1 cellular context compared by ENCODE assay signal in the genomic region with DNA sequence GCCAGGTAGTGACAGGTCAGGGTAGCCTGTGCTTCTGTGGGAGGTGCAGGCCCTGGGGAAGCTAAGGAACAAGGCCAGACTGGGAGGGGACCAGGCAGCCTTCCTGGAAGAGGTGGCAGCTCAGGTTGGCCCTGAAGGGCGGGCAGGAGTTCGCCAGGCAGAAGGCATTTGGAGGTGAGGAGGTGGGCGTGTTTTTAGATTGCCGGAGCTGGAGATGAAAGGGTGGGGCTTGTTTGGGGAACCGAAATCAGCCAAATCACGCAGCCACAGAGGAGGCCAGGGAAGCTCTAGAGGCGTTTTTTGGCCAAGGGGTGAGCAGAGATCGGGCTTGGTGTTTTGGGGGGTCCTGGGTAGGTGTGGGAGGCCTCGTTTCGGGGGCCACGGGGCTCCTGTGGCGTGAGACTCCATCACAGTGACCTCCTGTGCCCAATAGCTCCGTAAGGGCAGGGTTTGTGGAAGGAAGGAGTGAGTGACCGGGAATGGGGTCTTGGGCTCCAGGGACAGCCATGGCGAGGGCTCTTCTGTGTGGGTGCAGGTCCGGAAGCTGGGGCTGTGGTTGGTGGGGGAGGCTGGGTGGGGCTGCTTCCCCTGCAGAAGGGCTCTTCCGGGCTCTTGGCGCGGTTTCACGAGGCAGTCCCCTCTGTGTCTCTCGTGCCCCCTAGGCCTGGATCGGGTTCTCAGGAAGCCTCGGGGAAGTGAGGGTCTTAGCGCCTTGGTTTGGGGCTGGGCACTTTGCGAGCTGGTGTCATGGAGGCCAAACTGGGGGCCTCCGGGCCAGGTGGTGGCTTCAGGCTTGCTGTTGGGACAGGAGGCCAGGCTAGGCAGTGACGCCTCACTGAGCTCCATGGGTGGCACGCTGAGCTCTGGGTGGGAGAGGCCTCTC.
TF ChIP-seq lines count a peak whose summit lies in the region.

No MANE protein-coding gene starts in this region.

TF ChIP-seq in GM12878, 131 proteins besides CTCF, POLR2A, EP300 and RAD21 (continued from another document and continues in another):
- TF ChIP-seq ESRRA (IDR thresholded peaks at IDR 0.05; ENCODE audit: low read length): 0 out of 2 replicates have a peak, but pooled peaks have one; percentile 23
- TF ChIP-seq SPI1 (IDR thresholded peaks at IDR 0.05; ENCODE audit: borderline replicate concordance, insufficient read depth, low read depth, low read length): peak; percentile 91
- TF ChIP-seq MYC (IDR thresholded peaks at IDR 0.05; ENCODE audit: insufficient read depth, insufficient read length, insufficient replicate concordance, low read length, severe bottlenecking): peak; percentile 64
- peak; percentile 62; the same call in 1 of the 2 replicates for TF ChIP-seq IRF4 (IDR thresholded peaks at IDR 0.05; ENCODE audit: low read depth, low read length)
- TF ChIP-seq MEF2B (IDR thresholded peaks at IDR 0.05; ENCODE audit: partially characterized antibody, poor library complexity, severe bottlenecking): peak; percentile 35
- TF ChIP-seq TCF3 (IDR thresholded peaks at IDR 0.05; ENCODE audit: borderline replicate concordance, insufficient read depth, low read depth, low read length): no peak
- TF ChIP-seq ZNF274 (IDR thresholded peaks at IDR 0.05; ENCODE audit: insufficient read depth, insufficient read length): no peak
- no peak for TF ChIP-seq YY1 (IDR thresholded peaks at IDR 0.05; ENCODE audit: low read depth, low read length)
- TF ChIP-seq SP1 (IDR thresholded peaks at IDR 0.05; ENCODE audit: low read depth, low read length): peak; percentile 46
- TF ChIP-seq NFXL1 (IDR thresholded peaks at IDR 0.05; ENCODE audit: borderline replicate concordance): no peak
- TF ChIP-seq EZH2 (IDR thresholded peaks at IDR 0.05; ENCODE audit: borderline replicate concordance, control insufficient read depth, low read depth, low read length): no peak
- TF ChIP-seq PAX5 (IDR thresholded peaks at IDR 0.05; ENCODE audit: borderline replicate concordance, low read depth, low read length): 0 out of 2 replicates have a peak, but pooled peaks have one; percentile 42
- TF ChIP-seq, protein P1, sequence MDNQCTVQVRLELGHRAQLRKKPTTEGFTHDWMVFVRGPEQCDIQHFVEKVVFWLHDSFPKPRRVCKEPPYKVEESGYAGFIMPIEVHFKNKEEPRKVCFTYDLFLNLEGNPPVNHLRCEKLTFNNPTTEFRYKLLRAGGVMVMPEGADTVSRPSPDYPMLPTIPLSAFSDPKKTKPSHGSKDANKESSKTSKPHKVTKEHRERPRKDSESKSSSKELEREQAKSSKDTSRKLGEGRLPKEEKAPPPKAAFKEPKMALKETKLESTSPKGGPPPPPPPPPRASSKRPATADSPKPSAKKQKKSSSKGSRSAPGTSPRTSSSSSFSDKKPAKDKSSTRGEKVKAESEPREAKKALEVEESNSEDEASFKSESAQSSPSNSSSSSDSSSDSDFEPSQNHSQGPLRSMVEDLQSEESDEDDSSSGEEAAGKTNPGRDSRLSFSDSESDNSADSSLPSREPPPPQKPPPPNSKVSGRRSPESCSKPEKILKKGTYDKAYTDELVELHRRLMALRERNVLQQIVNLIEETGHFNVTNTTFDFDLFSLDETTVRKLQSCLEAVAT (IDR thresholded peaks at IDR 0.05): peak; percentile 54; the same call in 1 of the 2 replicates
- TF ChIP-seq CHD2 (IDR thresholded peaks at IDR 0.05; ENCODE audit: borderline replicate concordance, low read depth, low read length): peak; percentile 46; the same call in 1 of the 2 replicates
- TF ChIP-seq FOXK2 (IDR thresholded peaks at IDR 0.05): no peak
- no peak for TF ChIP-seq FOS (IDR thresholded peaks at IDR 0.05; ENCODE audit: borderline replicate concordance, extremely low read depth, insufficient read length)
- no peak for TF ChIP-seq HSF1 (IDR thresholded peaks at IDR 0.05; ENCODE audit: low read depth, low read length)
- TF ChIP-seq, protein P2, sequence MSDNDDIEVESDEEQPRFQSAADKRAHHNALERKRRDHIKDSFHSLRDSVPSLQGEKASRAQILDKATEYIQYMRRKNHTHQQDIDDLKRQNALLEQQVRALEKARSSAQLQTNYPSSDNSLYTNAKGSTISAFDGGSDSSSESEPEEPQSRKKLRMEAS (IDR thresholded peaks at IDR 0.05; ENCODE audit: low read depth, low read length): no peak
- TF ChIP-seq PRDM15 (CRISPR knock-in tag; IDR thresholded peaks at IDR 0.05): no peak
- TF ChIP-seq CEBPB (IDR thresholded peaks at IDR 0.05; ENCODE audit: borderline replicate concordance in 1 of 2, low read depth in 2 of 2, low read length in 2 of 2): no peak
- TF ChIP-seq ZNF687 (IDR thresholded peaks at IDR 0.05): peak; percentile 63
- no peak; the same call in none of the 2 replicates for TF ChIP-seq PKNOX1 (IDR thresholded peaks at IDR 0.05)
- no peak for TF ChIP-seq ZNF207 (IDR thresholded peaks at IDR 0.05; ENCODE audit: borderline replicate concordance)
- TF ChIP-seq CBX5 (IDR thresholded peaks at IDR 0.05; ENCODE audit: low read depth): no peak
- peak; percentile 75; the same call in 1 of the 2 replicates for TF ChIP-seq CBFB (IDR thresholded peaks at IDR 0.05; ENCODE audit: low read depth)
- no peak for TF ChIP-seq KLF5 (IDR thresholded peaks at IDR 0.05; ENCODE audit: partially characterized antibody)
- TF ChIP-seq, protein P3, sequence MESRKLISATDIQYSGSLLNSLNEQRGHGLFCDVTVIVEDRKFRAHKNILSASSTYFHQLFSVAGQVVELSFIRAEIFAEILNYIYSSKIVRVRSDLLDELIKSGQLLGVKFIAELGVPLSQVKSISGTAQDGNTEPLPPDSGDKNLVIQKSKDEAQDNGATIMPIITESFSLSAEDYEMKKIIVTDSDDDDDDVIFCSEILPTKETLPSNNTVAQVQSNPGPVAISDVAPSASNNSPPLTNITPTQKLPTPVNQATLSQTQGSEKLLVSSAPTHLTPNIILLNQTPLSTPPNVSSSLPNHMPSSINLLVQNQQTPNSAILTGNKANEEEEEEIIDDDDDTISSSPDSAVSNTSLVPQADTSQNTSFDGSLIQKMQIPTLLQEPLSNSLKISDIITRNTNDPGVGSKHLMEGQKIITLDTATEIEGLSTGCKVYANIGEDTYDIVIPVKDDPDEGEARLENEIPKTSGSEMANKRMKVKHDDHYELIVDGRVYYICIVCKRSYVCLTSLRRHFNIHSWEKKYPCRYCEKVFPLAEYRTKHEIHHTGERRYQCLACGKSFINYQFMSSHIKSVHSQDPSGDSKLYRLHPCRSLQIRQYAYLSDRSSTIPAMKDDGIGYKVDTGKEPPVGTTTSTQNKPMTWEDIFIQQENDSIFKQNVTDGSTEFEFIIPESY (IDR thresholded peaks at IDR 0.05): no peak
- TF ChIP-seq, protein P4, sequence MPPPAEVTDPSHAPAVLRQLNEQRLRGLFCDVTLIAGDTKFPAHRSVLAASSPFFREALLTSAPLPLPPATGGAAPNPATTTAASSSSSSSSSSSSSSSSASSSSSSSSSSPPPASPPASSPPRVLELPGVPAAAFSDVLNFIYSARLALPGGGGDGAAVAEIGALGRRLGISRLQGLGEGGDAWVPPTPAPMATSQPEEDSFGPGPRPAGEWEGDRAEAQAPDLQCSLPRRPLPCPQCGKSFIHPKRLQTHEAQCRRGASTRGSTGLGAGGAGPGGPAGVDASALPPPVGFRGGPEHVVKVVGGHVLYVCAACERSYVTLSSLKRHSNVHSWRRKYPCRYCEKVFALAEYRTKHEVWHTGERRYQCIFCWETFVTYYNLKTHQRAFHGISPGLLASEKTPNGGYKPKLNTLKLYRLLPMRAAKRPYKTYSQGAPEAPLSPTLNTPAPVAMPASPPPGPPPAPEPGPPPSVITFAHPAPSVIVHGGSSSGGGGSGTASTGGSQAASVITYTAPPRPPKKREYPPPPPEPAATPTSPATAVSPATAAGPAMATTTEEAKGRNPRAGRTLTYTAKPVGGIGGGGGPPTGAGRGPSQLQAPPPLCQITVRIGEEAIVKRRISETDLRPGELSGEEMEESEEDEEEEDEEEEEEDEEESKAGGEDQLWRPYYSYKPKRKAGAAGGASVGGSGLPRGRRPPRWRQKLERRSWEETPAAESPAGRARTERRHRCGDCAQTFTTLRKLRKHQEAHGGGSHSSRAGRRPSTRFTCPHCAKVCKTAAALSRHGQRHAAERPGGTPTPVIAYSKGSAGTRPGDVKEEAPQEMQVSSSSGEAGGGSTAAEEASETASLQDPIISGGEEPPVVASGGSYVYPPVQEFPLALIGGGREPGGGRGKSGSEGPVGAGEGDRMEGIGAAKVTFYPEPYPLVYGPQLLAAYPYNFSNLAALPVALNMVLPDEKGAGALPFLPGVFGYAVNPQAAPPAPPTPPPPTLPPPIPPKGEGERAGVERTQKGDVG (CRISPR knock-in tag; IDR thresholded peaks at IDR 0.05): no peak
- TF ChIP-seq TCF7 (IDR thresholded peaks at IDR 0.05; ENCODE audit: borderline replicate concordance): no peak
